ENCODE assay signal across 15 cellular contexts in genomic region chr3:46557814-46558183, GRCh38. TPM values are rescaled to one million over a fixed set of nuclear protein-coding genes. Genes with fewer than 3 reads are reported as not detected.
DNase-seq lines count a peak whose midpoint lies in the region; ATAC-seq, FAIRE-seq and TF ChIP-seq lines count a peak whose summit lies in the region.
"Had no signal": no experiment of that assay in that cellular context is flagged by ENCODE, and none has a peak within 500 bp of the region (broad histone marks: within the 10 kb centered on the region; RNA-seq: fewer than 3 reads in every experiment).

No MANE protein-coding gene starts in this region.

- H3K4me3 ChIP-seq in HUES48 (ENCODE audit: low read depth, low read length) (no peak overlapping the region), astrocyte (ENCODE audit: insufficient read depth, low read depth, low read length) (no peak overlapping the region), rectal smooth muscle tissue (ENCODE audit: low read length) (peak overlapping the region; percentile 52), foreskin fibroblast (ENCODE audit: low read depth in 1 of 2, low read length in 2 of 2) (no peak overlapping the region)

- H3K27me3 ChIP-seq in HUES48 (ENCODE audit: control insufficient read depth, insufficient read depth, low read length) (no peaks in the 10 kb centered on the region), astrocyte (ENCODE audit: insufficient read depth, low read length) (no peaks in the 10 kb centered on the region), rectal smooth muscle tissue (ENCODE audit: control insufficient read depth, insufficient read depth, low read length) (no peaks in the 10 kb centered on the region)
- H3K27me3 ChIP-seq: vagina had no signal

- no peak overlapping the region for H2AFZ ChIP-seq in astrocyte (ENCODE audit: low read depth, low read length)

- peaks cover 4% of the 10 kb centered on the region for H3K9me3 Mint-ChIP-seq in activated CD8-positive, alpha-beta memory T cell treated with anti-CD3 and anti-CD28 coated beads, Interleukin-2, amount 10 ng/mL, durations not matched to agents 7 days and 5 days (ENCODE audit: low read depth)
- H3K9me3 Mint-ChIP-seq in astrocyte (ENCODE audit: unreplicated experiment): peaks cover 4% of the 10 kb centered on the region

- H3K9ac ChIP-seq in HUES48 (ENCODE audit: low read depth, low read length): no peak overlapping the region
- H3K9ac ChIP-seq in astrocyte (ENCODE audit: low read length): no peak overlapping the region
- no peak overlapping the region for H3K9ac ChIP-seq in rectal smooth muscle tissue (ENCODE audit: low read length)

- H4K20me1 ChIP-seq in astrocyte (ENCODE audit: insufficient read depth, low read length): no peaks in the 10 kb centered on the region

- peak overlapping the region; percentile 81 for H3K4me2 ChIP-seq in astrocyte (ENCODE audit: low read length)

- TF ChIP-seq CTCF in astrocyte (IDR thresholded peaks at IDR 0.05; ENCODE audit: insufficient read depth, low read depth, low read length) (no peak), foreskin fibroblast (IDR thresholded peaks at IDR 0.05; ENCODE audit: low read depth, low read length) (no peak)

- H3K27me3 Mint-ChIP-seq in activated CD8-positive, alpha-beta memory T cell treated with anti-CD3 and anti-CD28 coated beads, Interleukin-2, amount 10 ng/mL, durations not matched to agents 7 days and 5 days: peaks cover 25% of the 10 kb centered on the region
- H3K27me3 Mint-ChIP-seq in astrocyte (ENCODE audit: low read depth, unreplicated experiment): peaks cover 2% of the 10 kb centered on the region

- FAIRE-seq in astrocyte (lab: Jason Lieb, UNC): no peak
- FAIRE-seq: colon had no signal

- H3K4me1 Mint-ChIP-seq in activated CD8-positive, alpha-beta memory T cell treated with anti-CD3 and anti-CD28 coated beads, Interleukin-2, amount 10 ng/mL, durations not matched to agents 7 days and 5 days: peaks cover 23% of the 10 kb centered on the region
- peaks cover 27% of the 10 kb centered on the region for H3K4me1 Mint-ChIP-seq in astrocyte (ENCODE audit: low read depth, unreplicated experiment)

- H3K9me3 ChIP-seq in HUES48 (ENCODE audit: control insufficient read depth, insufficient read depth, low read length) (0 out of 2 replicates have a peak, but pooled peaks cover 6% of the 10 kb centered on the region), astrocyte (ENCODE audit: insufficient read depth, low read depth, low read length) (no peaks in the 10 kb centered on the region)
- H3K9me3 ChIP-seq: vagina had no signal

- H3K4me1 ChIP-seq in HUES48 (ENCODE audit: control insufficient read depth, insufficient read depth, low read length): peaks cover 38% of the 10 kb centered on the region
- peaks cover 21% of the 10 kb centered on the region for H3K4me1 ChIP-seq in astrocyte (ENCODE audit: insufficient read depth, low read length)
- no peaks in the 10 kb centered on the region for H3K4me1 ChIP-seq in rectal smooth muscle tissue (ENCODE audit: control insufficient read depth, insufficient read depth, low read length)
- H3K4me1 ChIP-seq: vagina had no signal

- H3K36me3 Mint-ChIP-seq in activated CD8-positive, alpha-beta memory T cell treated with anti-CD3 and anti-CD28 coated beads, Interleukin-2, amount 10 ng/mL, durations not matched to agents 7 days and 5 days: no peaks in the 10 kb centered on the region
- H3K36me3 Mint-ChIP-seq in astrocyte (ENCODE audit: low read depth, unreplicated experiment): no peaks in the 10 kb centered on the region

- H3K27ac Mint-ChIP-seq in activated CD8-positive, alpha-beta memory T cell treated with anti-CD3 and anti-CD28 coated beads, Interleukin-2, amount 10 ng/mL, durations not matched to agents 7 days and 5 days: no peak overlapping the region
- peak overlapping the region; percentile 56 for H3K27ac Mint-ChIP-seq in astrocyte (ENCODE audit: unreplicated experiment)

- H3K27ac ChIP-seq in HUES48 (ENCODE audit: low read depth, low read length) (peak overlapping the region; percentile 60), astrocyte (ENCODE audit: low read depth, low read length) (peak overlapping the region; percentile 79), rectal smooth muscle tissue (ENCODE audit: low read depth, low read length) (no peak overlapping the region)
- H3K27ac ChIP-seq: esophagus muscularis mucosa, vagina had no signal

- CTCF ChIA-PET in activated CD8-positive, alpha-beta memory T cell treated with anti-CD3 and anti-CD28 coated beads, Interleukin-2, amount 10 ng/mL, durations not matched to agents 7 days and 5 days (lab: Charles Lee): interaction anchor here (0.6 to 7.3 kb wide), 25 partner anchors 8 to 717 kb away, joined by 3 to 294 read pairs (median 5); partner anchors contain the start of genes CCR1, CCR5, CCR5AS and CCRL2

- no peaks in the 10 kb centered on the region for H3K79me2 ChIP-seq in astrocyte (ENCODE audit: insufficient read depth, low read length)

- no peak overlapping the region for H3K4me3 Mint-ChIP-seq in activated CD8-positive, alpha-beta memory T cell treated with anti-CD3 and anti-CD28 coated beads, Interleukin-2, amount 10 ng/mL, durations not matched to agents 7 days and 5 days
- no peak overlapping the region for H3K4me3 Mint-ChIP-seq in astrocyte (ENCODE audit: unreplicated experiment)

- DNase-seq in activated CD8-positive, alpha-beta memory T cell treated with anti-CD3 and anti-CD28 coated beads, Interleukin-2, amount 10 ng/mL, durations not matched to agents 7 days and 5 days: no peak
- DNase-seq in activated CD8-positive, alpha-beta memory T cell treated with anti-CD3 and anti-CD28 coated beads, Interleukin-2, amount 50 U/mL, for 4 hours: no peak
- no peak for DNase-seq in astrocyte (ENCODE audit: low read depth)
- DNase-seq in UCSD-AML1 (lab: John Stamatoyannopoulos, UW; ENCODE audit: unreplicated experiment): no peak
- DNase-seq in foreskin fibroblast: no peak
- no peak for DNase-seq in DMS114 treated with DMSO at 0.1 percent for 48 hours (lab: John Stamatoyannopoulos, UW; ENCODE audit: unreplicated experiment)
- DNase-seq: NCI-H1694 had no signal

- peak; percentile 13 for ATAC-seq in activated CD8-positive, alpha-beta memory T cell treated with anti-CD3 and anti-CD28 coated beads, Interleukin-2, amount 10 ng/mL, durations not matched to agents 7 days and 5 days

- no peaks in the 10 kb centered on the region for H3K36me3 ChIP-seq in HUES48 (ENCODE audit: control insufficient read depth, insufficient read depth, low read length)
- no peaks in the 10 kb centered on the region for H3K36me3 ChIP-seq in astrocyte (ENCODE audit: insufficient read depth, low read length)
- H3K36me3 ChIP-seq in rectal smooth muscle tissue (ENCODE audit: control insufficient read depth, insufficient read depth, low read length): no peaks in the 10 kb centered on the region
- H3K36me3 ChIP-seq: vagina had no signal

RNA-seq across cellular contexts. Expression of gene LRRC2, which starts 8.3 kb away (rescaled TPM):
- under 1 TPM in 1 of 2 experiments, not detected in 1; 0.07 TPM for total RNA-seq in activated CD8-positive, alpha-beta memory T cell treated with anti-CD3 and anti-CD28 coated beads, Interleukin-2, amount 10 ng/mL, durations not matched to agents 7 days and 5 days
- total RNA-seq in astrocyte: 0.32 and 0.36 TPM in 2 replicates
- total RNA-seq: A172, NCI-H460 had no signal

RNA-seq across cellular contexts. Expression of gene FAM240A, which starts 54.5 kb away (rescaled TPM):
- not detected for total RNA-seq in activated CD8-positive, alpha-beta memory T cell treated with anti-CD3 and anti-CD28 coated beads, Interleukin-2, amount 10 ng/mL, durations not matched to agents 7 days and 5 days
- total RNA-seq in astrocyte: not detected in 2 replicates
- total RNA-seq: A172, esophagus muscularis mucosa, liver, NCI-H460, vagina had no signal
